1 cellular context compared by ENCODE assay signal in the genomic region with DNA sequence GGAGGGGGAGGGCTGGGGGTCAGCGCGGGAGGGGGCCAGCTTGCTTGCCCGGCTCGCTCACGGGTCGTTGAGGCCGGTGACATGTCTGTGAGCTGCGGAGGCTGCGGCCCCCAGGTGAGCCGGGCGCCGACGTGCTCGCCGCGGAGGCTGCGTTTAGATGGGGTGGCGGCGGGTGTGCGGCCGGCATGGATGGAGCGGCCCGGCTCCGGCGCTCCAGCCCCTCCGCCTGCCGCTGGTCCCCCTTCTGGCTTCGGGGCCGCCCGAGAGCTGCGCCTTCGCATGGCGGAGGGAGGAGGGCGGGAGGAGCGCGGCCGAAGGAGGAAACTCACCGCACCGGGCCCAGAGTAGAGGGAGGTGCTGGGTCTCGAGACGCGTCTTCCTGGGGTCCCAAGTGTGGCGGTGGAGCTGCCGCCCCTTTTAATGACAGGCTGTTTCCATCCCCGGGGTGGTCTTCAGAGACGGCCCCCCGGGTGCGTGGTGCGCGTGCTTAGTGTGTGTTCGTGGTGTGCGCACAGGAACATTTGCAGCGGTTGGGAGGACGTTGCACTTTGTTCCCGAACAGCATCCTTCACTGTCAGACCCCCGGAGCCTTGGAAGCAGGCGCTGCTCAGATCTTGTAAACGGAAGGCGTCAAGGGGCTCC.
TF ChIP-seq lines count a peak whose summit lies in the region.

TSS of gene AKAP11 (plus strand) at position 38 of the 642 bp plus-strand sequence. CDS start 14,197 bp downstream, outside the sequence.

TF ChIP-seq in HCT116, 20 proteins besides CTCF, POLR2A, EP300 and RAD21:
- TF ChIP-seq, protein P1, sequence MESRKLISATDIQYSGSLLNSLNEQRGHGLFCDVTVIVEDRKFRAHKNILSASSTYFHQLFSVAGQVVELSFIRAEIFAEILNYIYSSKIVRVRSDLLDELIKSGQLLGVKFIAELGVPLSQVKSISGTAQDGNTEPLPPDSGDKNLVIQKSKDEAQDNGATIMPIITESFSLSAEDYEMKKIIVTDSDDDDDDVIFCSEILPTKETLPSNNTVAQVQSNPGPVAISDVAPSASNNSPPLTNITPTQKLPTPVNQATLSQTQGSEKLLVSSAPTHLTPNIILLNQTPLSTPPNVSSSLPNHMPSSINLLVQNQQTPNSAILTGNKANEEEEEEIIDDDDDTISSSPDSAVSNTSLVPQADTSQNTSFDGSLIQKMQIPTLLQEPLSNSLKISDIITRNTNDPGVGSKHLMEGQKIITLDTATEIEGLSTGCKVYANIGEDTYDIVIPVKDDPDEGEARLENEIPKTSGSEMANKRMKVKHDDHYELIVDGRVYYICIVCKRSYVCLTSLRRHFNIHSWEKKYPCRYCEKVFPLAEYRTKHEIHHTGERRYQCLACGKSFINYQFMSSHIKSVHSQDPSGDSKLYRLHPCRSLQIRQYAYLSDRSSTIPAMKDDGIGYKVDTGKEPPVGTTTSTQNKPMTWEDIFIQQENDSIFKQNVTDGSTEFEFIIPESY (IDR thresholded peaks at IDR 0.05; ENCODE audit: extremely low read depth, insufficient replicate concordance, low read length), result no peak
- peak; percentile 52; the same call in 1 of the 2 replicates for TF ChIP-seq ZFX (IDR thresholded peaks at IDR 0.05)
